Comparison of ENCODE assay signal across 29 cellular contexts in genomic region chr18:39519741-39520140, GRCh38.
"Had no signal": no experiment of that assay in that cellular context is flagged by ENCODE, and none has a peak within 500 bp of the region (broad histone marks: within the 10 kb centered on the region; RNA-seq: fewer than 3 reads in every experiment).

No MANE protein-coding gene starts in this region.

- H3K27me3 ChIP-seq: ascending aorta, dorsolateral prefrontal cortex had no signal

- H3K9me3 Mint-ChIP-seq: activated CD4-positive, alpha-beta memory T cell treated with anti-CD3 and anti-CD28 coated beads for 36 hours; activated naive CD4-positive, alpha-beta T cell treated with anti-CD3 and anti-CD28 coated beads, Interleukin-2, amount 10 ng/mL, durations not matched to agents 7 days and 5 days; activated naive CD8-positive, alpha-beta T cell treated with anti-CD3 and anti-CD28 coated beads, Interleukin-2, amount 10 ng/mL, durations not matched to agents 7 days and 5 days; activated T-cell treated with anti-CD3 and anti-CD28 coated beads, Interleukin-2, amount 50 U/mL, for 72 hours; brain; dendritic cell treated with granulocyte-macrophage colony-stimulating factor and Interleukin-4, amounts not matched to agents 40 ng/mL and 50 ng/mL, for 4 days; endodermal cell had no signal

- H3K27ac ChIP-seq: ascending aorta, coronary artery, dorsolateral prefrontal cortex had no signal

- H3K36me3 ChIP-seq: ascending aorta had no signal

- H3K27ac Mint-ChIP-seq: activated CD4-positive, alpha-beta memory T cell treated with anti-CD3 and anti-CD28 coated beads for 36 hours; activated CD4-positive, alpha-beta T cell treated with anti-CD3 and anti-CD28 coated beads for 36 hours; activated CD4-positive, alpha-beta T cell treated with anti-CD3 and anti-CD28 coated beads, Interleukin-2, amount 10 ng/mL, durations not matched to agents 24 days and 14 days; activated CD8-positive, alpha-beta memory T cell treated with anti-CD3 and anti-CD28 coated beads, Interleukin-2, amount 10 ng/mL, durations not matched to agents 7 days and 5 days; activated CD8-positive, alpha-beta T cell treated with anti-CD3 and anti-CD28 coated beads, Interleukin-2, amount 10 ng/mL, durations not matched to agents 7 days and 5 days; activated naive CD4-positive, alpha-beta T cell treated with anti-CD3 and anti-CD28 coated beads, Interleukin-2, amount 10 ng/mL, durations not matched to agents 7 days and 5 days; activated naive CD4-positive, alpha-beta T cell treated with anti-CD3 and anti-CD28 coated beads, Interleukin-2, amount 50 U/mL, for 72 hours; activated naive CD8-positive, alpha-beta T cell treated with anti-CD3 and anti-CD28 coated beads, Interleukin-2, amount 10 ng/mL, durations not matched to agents 7 days and 5 days; activated T-cell treated with anti-CD3 and anti-CD28 coated beads, Interleukin-2, amount 50 U/mL, for 24 hours; activated T-cell treated with anti-CD3 and anti-CD28 coated beads, Interleukin-2, amount 50 U/mL, for 72 hours; brain; dendritic cell treated with granulocyte-macrophage colony-stimulating factor and Interleukin-4, amounts not matched to agents 40 ng/mL and 50 ng/mL, for 4 days; endodermal cell had no signal

- H3K9me3 ChIP-seq: ascending aorta had no signal

- H3K4me1 ChIP-seq: ascending aorta had no signal

- H3K4me3 ChIP-seq: ascending aorta, coronary artery, dorsolateral prefrontal cortex had no signal

- H3K4me3 Mint-ChIP-seq: activated CD4-positive, alpha-beta memory T cell treated with anti-CD3 and anti-CD28 coated beads for 36 hours; activated CD4-positive, alpha-beta T cell treated with anti-CD3 and anti-CD28 coated beads for 36 hours; activated CD4-positive, alpha-beta T cell treated with anti-CD3 and anti-CD28 coated beads, Interleukin-2, amount 10 ng/mL, durations not matched to agents 24 days and 14 days; activated CD8-positive, alpha-beta memory T cell treated with anti-CD3 and anti-CD28 coated beads, Interleukin-2, amount 10 ng/mL, durations not matched to agents 7 days and 5 days; activated CD8-positive, alpha-beta T cell treated with anti-CD3 and anti-CD28 coated beads, Interleukin-2, amount 10 ng/mL, durations not matched to agents 7 days and 5 days; activated naive CD4-positive, alpha-beta T cell treated with anti-CD3 and anti-CD28 coated beads, Interleukin-2, amount 10 ng/mL, durations not matched to agents 7 days and 5 days; activated naive CD8-positive, alpha-beta T cell treated with anti-CD3 and anti-CD28 coated beads, Interleukin-2, amount 10 ng/mL, durations not matched to agents 7 days and 5 days; activated T-cell treated with anti-CD3 and anti-CD28 coated beads, Interleukin-2, amount 50 U/mL, for 24 hours; activated T-cell treated with anti-CD3 and anti-CD28 coated beads, Interleukin-2, amount 50 U/mL, for 72 hours; brain; central memory CD8-positive, alpha-beta T cell; dendritic cell treated with granulocyte-macrophage colony-stimulating factor and Interleukin-4, amounts not matched to agents 40 ng/mL and 50 ng/mL, for 4 days; endodermal cell had no signal

- DNase-seq: activated CD4-positive, alpha-beta memory T cell treated with anti-CD3 and anti-CD28 coated beads for 36 hours; activated CD4-positive, alpha-beta T cell treated with anti-CD3 and anti-CD28 coated beads for 36 hours; activated CD4-positive, alpha-beta T cell treated with anti-CD3 and anti-CD28 coated beads, Interleukin-2, amount 10 ng/mL, durations not matched to agents 24 days and 14 days; activated CD4-positive, CD25-positive, alpha-beta regulatory T cell; activated CD4-positive, CD25-positive, alpha-beta regulatory T cell treated with anti-CD3 and anti-CD28 coated beads, Interleukin-2, amount 50 U/mL, for 72 hours; activated CD8-positive, alpha-beta memory T cell treated with anti-CD3 and anti-CD28 coated beads, Interleukin-2, amount 10 ng/mL, durations not matched to agents 7 days and 5 days; activated CD8-positive, alpha-beta memory T cell treated with anti-CD3 and anti-CD28 coated beads, Interleukin-2, amount 50 U/mL, for 4 hours; activated CD8-positive, alpha-beta T cell treated with anti-CD3 and anti-CD28 coated beads, Interleukin-2, amount 10 ng/mL, durations not matched to agents 7 days and 5 days; activated gamma-delta T cell; activated naive CD4-positive, alpha-beta T cell; activated naive CD4-positive, alpha-beta T cell treated with anti-CD3 and anti-CD28 coated beads, Interleukin-2, amount 10 ng/mL, durations not matched to agents 7 days and 5 days; activated naive CD8-positive, alpha-beta T cell treated with anti-CD3 and anti-CD28 coated beads, Interleukin-2, amount 10 ng/mL, durations not matched to agents 7 days and 5 days; activated T-cell treated with anti-CD3 and anti-CD28 coated beads, Interleukin-2, amount 50 U/mL, for 24 hours; activated T-cell treated with anti-CD3 and anti-CD28 coated beads, Interleukin-2, amount 50 U/mL, for 72 hours; dorsolateral prefrontal cortex; effector memory CD4-positive, alpha-beta T cell; endodermal cell; foreskin fibroblast; head of caudate nucleus; T-helper 2 cell had no signal

- H3K27me3 Mint-ChIP-seq: activated CD4-positive, alpha-beta memory T cell treated with anti-CD3 and anti-CD28 coated beads for 36 hours; activated CD4-positive, alpha-beta T cell treated with anti-CD3 and anti-CD28 coated beads for 36 hours; activated CD4-positive, alpha-beta T cell treated with anti-CD3 and anti-CD28 coated beads, Interleukin-2, amount 10 ng/mL, durations not matched to agents 24 days and 14 days; activated CD8-positive, alpha-beta memory T cell treated with anti-CD3 and anti-CD28 coated beads, Interleukin-2, amount 10 ng/mL, durations not matched to agents 7 days and 5 days; activated naive CD4-positive, alpha-beta T cell treated with anti-CD3 and anti-CD28 coated beads, Interleukin-2, amount 10 ng/mL, durations not matched to agents 7 days and 5 days; activated naive CD8-positive, alpha-beta T cell treated with anti-CD3 and anti-CD28 coated beads, Interleukin-2, amount 10 ng/mL, durations not matched to agents 7 days and 5 days; activated T-cell treated with anti-CD3 and anti-CD28 coated beads, Interleukin-2, amount 50 U/mL, for 24 hours; brain; central memory CD8-positive, alpha-beta T cell; dendritic cell treated with granulocyte-macrophage colony-stimulating factor and Interleukin-4, amounts not matched to agents 40 ng/mL and 50 ng/mL, for 4 days had no signal

- H3K4me1 Mint-ChIP-seq: activated CD4-positive, alpha-beta T cell treated with anti-CD3 and anti-CD28 coated beads for 36 hours; activated CD4-positive, alpha-beta T cell treated with anti-CD3 and anti-CD28 coated beads, Interleukin-2, amount 10 ng/mL, durations not matched to agents 24 days and 14 days; activated CD8-positive, alpha-beta memory T cell treated with anti-CD3 and anti-CD28 coated beads, Interleukin-2, amount 10 ng/mL, durations not matched to agents 7 days and 5 days; activated naive CD4-positive, alpha-beta T cell treated with anti-CD3 and anti-CD28 coated beads, Interleukin-2, amount 10 ng/mL, durations not matched to agents 7 days and 5 days; activated naive CD8-positive, alpha-beta T cell treated with anti-CD3 and anti-CD28 coated beads, Interleukin-2, amount 10 ng/mL, durations not matched to agents 7 days and 5 days; brain; central memory CD8-positive, alpha-beta T cell had no signal

- FAIRE-seq: bronchial epithelial cell, frontal cortex had no signal

- H3K36me3 Mint-ChIP-seq: activated CD4-positive, alpha-beta memory T cell treated with anti-CD3 and anti-CD28 coated beads for 36 hours; activated CD8-positive, alpha-beta memory T cell treated with anti-CD3 and anti-CD28 coated beads, Interleukin-2, amount 10 ng/mL, durations not matched to agents 7 days and 5 days; activated naive CD4-positive, alpha-beta T cell treated with anti-CD3 and anti-CD28 coated beads, Interleukin-2, amount 10 ng/mL, durations not matched to agents 7 days and 5 days; activated naive CD4-positive, alpha-beta T cell treated with anti-CD3 and anti-CD28 coated beads, Interleukin-2, amount 50 U/mL, for 72 hours; activated naive CD8-positive, alpha-beta T cell treated with anti-CD3 and anti-CD28 coated beads, Interleukin-2, amount 10 ng/mL, durations not matched to agents 7 days and 5 days; brain had no signal

- ATAC-seq: activated CD4-positive, alpha-beta T cell treated with anti-CD3 and anti-CD28 coated beads for 36 hours; activated CD8-positive, alpha-beta memory T cell treated with anti-CD3 and anti-CD28 coated beads, Interleukin-2, amount 10 ng/mL, durations not matched to agents 7 days and 5 days; activated CD8-positive, alpha-beta T cell treated with anti-CD3 and anti-CD28 coated beads, Interleukin-2, amount 10 ng/mL, durations not matched to agents 7 days and 5 days; activated naive CD4-positive, alpha-beta T cell treated with anti-CD3 and anti-CD28 coated beads, Interleukin-2, amount 50 U/mL, for 72 hours; activated T-cell treated with anti-CD3 and anti-CD28 coated beads, Interleukin-2, amount 50 U/mL, for 72 hours; esophagus mucosa had no signal
